Comparison of ENCODE assay signal across 8 cellular contexts in genomic region chr11:134033696-134034491, GRCh38. TPM values are rescaled to one million over a fixed set of nuclear protein-coding genes. Genes with fewer than 3 reads are reported as not detected.
DNase-seq lines count a peak whose midpoint lies in the region; ATAC-seq and TF ChIP-seq lines count a peak whose summit lies in the region.

No MANE protein-coding gene starts in this region.

- H3K27ac ChIP-seq in liver (ENCODE audit: low read depth in 1 of 2, low read length in 2 of 2): no peak overlapping the region

- H3K36me3 ChIP-seq in liver (ENCODE audit: control insufficient read depth in 4 of 4, insufficient read depth in 3 of 4, low read depth in 1 of 4, low read length in 3 of 4): no peaks in the 10 kb centered on the region

- intact Hi-C loops in activated CD4-positive, alpha-beta memory T cell treated with anti-CD3 and anti-CD28 coated beads for 36 hours (cut with micrococcal nuclease): loop anchor here (2.0 to 10.0 kb wide), 3 partner anchors 35 to 301 kb away; partner anchors contain the start of genes GLB1L2, JAM3, NCAPD3 and VPS26B

- no peaks in the 10 kb centered on the region for H3K9me3 Mint-ChIP-seq in activated CD4-positive, alpha-beta memory T cell treated with anti-CD3 and anti-CD28 coated beads for 36 hours

- no peaks in the 10 kb centered on the region for H3K27me3 ChIP-seq in liver (ENCODE audit: control insufficient read depth in 4 of 4, insufficient read depth in 4 of 4, low read length in 3 of 4)

- no peak overlapping the region for H3K27ac Mint-ChIP-seq in activated CD4-positive, alpha-beta memory T cell treated with anti-CD3 and anti-CD28 coated beads for 36 hours

- peaks cover 2% of the 10 kb centered on the region for H3K36me3 Mint-ChIP-seq in activated CD4-positive, alpha-beta memory T cell treated with anti-CD3 and anti-CD28 coated beads for 36 hours

- peaks cover 2 to 7% (median 5%) of the 10 kb centered on the region in 4 donors for H3K4me1 ChIP-seq in liver (ENCODE audit: control insufficient read depth in 4 of 4, insufficient read depth in 4 of 4, low read length in 3 of 4)

- no peak for TF ChIP-seq RAD21 in liver (IDR thresholded peaks at IDR 0.05)

- DNase-seq in NCI-H345 treated with DMSO at 0.1 percent for 48 hours (lab: John Stamatoyannopoulos, UW; ENCODE audit: unreplicated experiment): peak; percentile 91
- peak; percentile 77 for DNase-seq in activated CD4-positive, alpha-beta memory T cell treated with anti-CD3 and anti-CD28 coated beads for 36 hours
- peak; percentile 40 for DNase-seq in effector CD4-positive, alpha-beta T cell
- peak; percentile 52 for DNase-seq in stimulated activated CD4-positive, alpha-beta T cell treated with anti-CD3 and anti-CD28 coated beads, Interleukin-2, amount 100 ng/mL, for 4 hours (ENCODE audit: low read depth)
- DNase-seq in NOMO-1 treated with DMSO at 0.1 percent for 48 hours (lab: John Stamatoyannopoulos, UW; ENCODE audit: unreplicated experiment): no peak

- WGBS in liver: 14% methylated on average over 17 of the region's 17 CpGs

- no peaks in the 10 kb centered on the region for H3K9me3 ChIP-seq in liver (ENCODE audit: control insufficient read depth in 4 of 4, low read length in 3 of 4)

- POLR2A ChIA-PET in activated CD4-positive, alpha-beta memory T cell treated with anti-CD3 and anti-CD28 coated beads for 36 hours (lab: Charles Lee): no interaction called here

- ATAC-seq in GM18511 (IDR thresholded peaks at IDR 0.05; ENCODE audit: unreplicated experiment): peak; percentile 72
- ATAC-seq in HG03139 (IDR thresholded peaks at IDR 0.05; ENCODE audit: unreplicated experiment): peak; percentile 53

- CTCF ChIA-PET in activated CD4-positive, alpha-beta memory T cell treated with anti-CD3 and anti-CD28 coated beads for 36 hours (lab: Charles Lee): interaction anchor here (0.9 to 1.7 kb wide), 4 partner anchors 13 to 106 kb away, joined by 3 to 18 read pairs (median 8); no protein-coding TSS in a partner anchor

- no peak overlapping the region for H3K9ac ChIP-seq in liver (ENCODE audit: low read depth in 1 of 2, low read length in 2 of 2)

- no peak overlapping the region for H3K4me3 ChIP-seq in liver (ENCODE audit: low read depth in 1 of 3, low read length in 3 of 3)

- peak overlapping the region; percentile 16 for H3K4me3 Mint-ChIP-seq in activated CD4-positive, alpha-beta memory T cell treated with anti-CD3 and anti-CD28 coated beads for 36 hours

- no peak for TF ChIP-seq CTCF in liver (IDR thresholded peaks at IDR 0.05; ENCODE audit: low read depth, low read length, missing input control)

- peaks cover 46% of the 10 kb centered on the region for H3K4me1 Mint-ChIP-seq in activated CD4-positive, alpha-beta memory T cell treated with anti-CD3 and anti-CD28 coated beads for 36 hours (ENCODE audit: low read depth)

- no peaks in the 10 kb centered on the region for H3K27me3 Mint-ChIP-seq in activated CD4-positive, alpha-beta memory T cell treated with anti-CD3 and anti-CD28 coated beads for 36 hours

TF ChIP-seq in liver, 16 proteins besides CTCF, POLR2A, EP300 and RAD21:
- TF ChIP-seq FOXA2 (IDR thresholded peaks at IDR 0.05) (no peak), JUND (IDR thresholded peaks at IDR 0.05) (peak; percentile 37 to 60), SP1 (IDR thresholded peaks at IDR 0.05) (no peak)

RNA-seq across cellular contexts. Expression of gene JAM3, which starts 35.0 kb away (rescaled TPM):
- total RNA-seq in activated CD4-positive, alpha-beta memory T cell treated with anti-CD3 and anti-CD28 coated beads for 36 hours: 1 to 10 TPM; 6.3 to 9.0 TPM
- total RNA-seq in liver: 1 to 10 TPM; 2.5 to 4.3 TPM
- polyA plus RNA-seq in liver: 1 to 10 TPM; 1.6 to 1.7 TPM
